Comparison of ENCODE assay signal across 9 cellular contexts in genomic region chr21:38289697-38290096, GRCh38. TPM values are rescaled to one million over a fixed set of nuclear protein-coding genes. Genes with fewer than 3 reads are reported as not detected.
DNase-seq lines count a peak whose midpoint lies in the region; ATAC-seq and TF ChIP-seq lines count a peak whose summit lies in the region.
"Had no signal": no experiment of that assay in that cellular context is flagged by ENCODE, and none has a peak within 500 bp of the region (broad histone marks: within the 10 kb centered on the region; RNA-seq: fewer than 3 reads in every experiment).

No MANE protein-coding gene starts in this region.

- intact Hi-C loops in spleen (cut with DNase I; ENCODE audit: low total_unique reads) = no loop called here

- H3K27me3 ChIP-seq in gastroesophageal sphincter (no peaks in the 10 kb centered on the region), spleen (replicated peaks in 1 of 7) (peaks cover 0 to 4% (median 0%) of the 10 kb centered on the region in 7 donors), suprapubic skin (no peaks in the 10 kb centered on the region)

- no peak overlapping the region for H3K27ac ChIP-seq in gastroesophageal sphincter
- peak overlapping the region in 7 of 8 donors; percentile 55 to 91 (median 81) for H3K27ac ChIP-seq in spleen
- no peak overlapping the region for H3K27ac ChIP-seq in suprapubic skin

- no peak for TF ChIP-seq CTCF in gastroesophageal sphincter (IDR thresholded peaks at IDR 0.05)
- no peak for TF ChIP-seq CTCF in spleen (IDR thresholded peaks at IDR 0.05 in 8 of 11, conservative IDR thresholded peaks at IDR 0.05 in 3 of 11)
- TF ChIP-seq CTCF in suprapubic skin (IDR thresholded peaks at IDR 0.05) = no peak

- TF ChIP-seq POLR2A in gastroesophageal sphincter (IDR thresholded peaks at IDR 0.05) (no peak), spleen (IDR thresholded peaks at IDR 0.05) (no peak), suprapubic skin (IDR thresholded peaks at IDR 0.05) (no peak)

- TF ChIP-seq EP300 in gastroesophageal sphincter (IDR thresholded peaks at IDR 0.05) (no peak), suprapubic skin (IDR thresholded peaks at IDR 0.05) (no peak)

- DNase-seq in HCEC 1CT (peak; percentile 99), T1000 (lab: John Stamatoyannopoulos, UW) (peak; percentile 72), spleen (no peak), left lobe of liver (ENCODE audit: low spot score) (no peak), D341Med (ENCODE audit: low spot score) (no peak), suprapubic skin (ENCODE audit: low spot score in 2 of 2) (no peak)
- DNase-seq: stimulated activated CD4-positive, alpha-beta T cell treated with anti-CD3 and anti-CD28 coated beads, Interleukin-4, amount 100 ng/mL, for 4 hours had no signal

- H3K4me1 ChIP-seq in gastroesophageal sphincter (no peaks in the 10 kb centered on the region), spleen (peaks cover 0 to 30% (median 11%) of the 10 kb centered on the region in 6 donors), suprapubic skin (peaks cover 24% of the 10 kb centered on the region)

- no peaks in the 10 kb centered on the region for H3K9me3 ChIP-seq in gastroesophageal sphincter
- H3K9me3 ChIP-seq in spleen = no peaks in the 10 kb centered on the region
- H3K9me3 ChIP-seq in suprapubic skin = no peaks in the 10 kb centered on the region

- H3K4me3 ChIP-seq in gastroesophageal sphincter (no peak overlapping the region), spleen (peak overlapping the region in 1 of 8 donors; percentile 51), suprapubic skin (no peak overlapping the region)

- H3K36me3 ChIP-seq in gastroesophageal sphincter (no peaks in the 10 kb centered on the region), spleen (no peaks in the 10 kb centered on the region), suprapubic skin (no peaks in the 10 kb centered on the region)

- ATAC-seq in gastroesophageal sphincter (peak; percentile 66), GM18511 (IDR thresholded peaks at IDR 0.05; ENCODE audit: unreplicated experiment) (no peak), left lobe of liver (no peak)

- 77 to 78% methylated on average over 4 to 9 of the region's 9 CpGs for WGBS in gastroesophageal sphincter (ENCODE audit: low coverage in 1 of 2), 2 donors
- 36 to 51% (median 42%) methylated on average over 9 of the region's 9 CpGs for WGBS in spleen, 5 donors
- 82% methylated on average over 9 of the region's 9 CpGs for WGBS in suprapubic skin

RNA-seq across cellular contexts. Expression of gene KCNJ15, which starts 32.9 kb away (rescaled TPM):
- total RNA-seq in gastroesophageal sphincter (1 to 10 TPM in 1 of 4 donors, under 1 TPM in 2, not detected in 1; 0.31 to 1.1 (median 0.81) TPM), spleen (10 to 100 TPM in 6 of 7 donors, 1 to 10 TPM in 1; 8.9 to 45.6 (median 20.6) TPM), left lobe of liver (1.8 TPM), suprapubic skin (1 to 10 TPM; 4.6 to 9.2 (median 6.5) TPM)
- 1 to 10 TPM in 2 of 3 donors, under 1 TPM in 1; 0.27 to 2.1 (median 1.3) TPM for polyA plus RNA-seq in spleen

Comparison
In these comparisons a context has a peak if more than half of its experiments do, and no peak if none do; other contexts are left out.
1. DNase-seq: peak in HCEC 1CT (single experiment) and T1000 (single experiment); none in spleen (single experiment), left lobe of liver (single experiment), D341Med (single experiment) and suprapubic skin (0 of 2).
2. H3K27ac ChIP-seq: peak in spleen (7 of 8); none in gastroesophageal sphincter (0 of 4) and suprapubic skin (single experiment).